In the genomic region with DNA sequence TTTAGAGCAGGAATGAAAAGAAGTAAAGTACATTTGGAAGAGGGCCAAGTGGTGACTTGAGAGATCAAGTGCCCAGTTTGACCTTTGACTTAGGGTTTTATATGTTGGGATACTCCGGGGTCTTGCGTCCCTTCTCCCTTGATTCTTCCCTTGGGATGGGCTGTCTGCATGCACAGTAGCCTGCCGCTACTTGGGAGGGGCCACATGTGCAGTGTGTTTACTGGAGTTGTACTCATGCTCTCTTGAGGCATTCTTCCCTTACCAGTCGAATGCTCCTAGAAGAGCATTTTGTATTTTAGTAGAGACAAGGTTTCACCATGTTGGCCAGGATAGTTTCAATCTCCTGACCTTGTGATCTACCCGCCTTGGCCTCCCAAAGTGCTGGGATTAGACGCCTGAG, we compare ENCODE assay signal across 20 cellular contexts. TPM values are rescaled to one million over a fixed set of nuclear protein-coding genes. Genes with fewer than 3 reads are reported as not detected.
"Had no signal": no experiment of that assay in that cellular context is flagged by ENCODE, and none has a peak within 500 bp of the region (broad histone marks: within the 10 kb centered on the region; RNA-seq: fewer than 3 reads in every experiment).

No MANE protein-coding gene starts in this region.

- DNase-seq: KBM-7, NCI-H1092, NCI-H1105 treated with DMSO at 0.1 percent for 48 hours, NCI-H1417 treated with DMSO at 0.1 percent for 48 hours, NCI-H187, NCI-H2029, NCI-H2081 treated with DMSO at 0.1 percent for 48 hours, NCI-H2171, NCI-H226, NCI-H446, NCI-H510A, NCI-H524 treated with DMSO at 0.1 percent for 48 hours, NCI-H69, NCI-H774, Right ventricle myocardium superior, SIG-M5 had no signal

- H3K4me1 Mint-ChIP-seq: IgD-negative memory B cell had no signal

- H3K27me3 Mint-ChIP-seq: IgD-negative memory B cell had no signal

- H3K27ac Mint-ChIP-seq: IgD-negative memory B cell had no signal

- H3K9me3 ChIP-seq: SJSA1 had no signal

- H3K9me3 Mint-ChIP-seq: IgD-negative memory B cell had no signal

- H3K27ac ChIP-seq: SJSA1, SK-N-MC had no signal

- H3K27me3 ChIP-seq: SJSA1 had no signal

- H3K4me3 Mint-ChIP-seq: IgD-negative memory B cell had no signal

- H3K36me3 ChIP-seq: SJSA1 had no signal

- H3K4me1 ChIP-seq: SJSA1 had no signal

- H3K4me3 ChIP-seq: SJSA1, SK-N-MC had no signal

RNA-seq across cellular contexts. Expression of a gene that starts 23.8 kb away (rescaled TPM):
- total RNA-seq: LHCN-M2 had no signal
